9 cellular contexts compared by ENCODE assay signal in the genomic region with DNA sequence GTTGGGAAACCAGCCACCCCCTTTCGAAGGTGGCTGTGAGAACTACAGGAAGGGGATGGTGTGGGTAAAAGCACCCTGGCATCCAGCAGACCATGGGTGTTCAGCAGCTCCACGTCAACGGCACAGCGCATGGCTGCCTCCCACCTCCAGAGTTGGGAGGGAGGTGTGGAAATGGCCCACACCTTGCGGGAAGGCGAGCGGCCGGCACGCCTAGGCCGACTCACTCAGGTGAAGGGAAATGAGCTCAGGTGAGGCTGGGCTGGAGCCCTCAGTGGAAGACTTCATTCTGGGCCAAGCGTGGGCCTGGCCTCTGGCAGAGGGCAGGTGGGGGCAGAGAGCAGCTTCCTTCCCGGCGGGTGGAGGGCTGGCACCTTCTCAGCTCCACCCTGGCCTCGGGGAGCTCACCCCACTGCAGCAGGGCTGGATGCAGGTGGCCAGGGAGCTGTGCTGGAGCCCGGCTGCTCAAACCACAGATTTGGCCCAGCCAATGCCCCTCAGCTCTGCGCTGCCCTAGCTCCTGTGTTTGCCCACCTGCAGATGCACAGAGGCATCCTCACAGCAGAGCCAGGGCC.
DNase-seq lines count a peak whose midpoint lies in the region; ATAC-seq and FAIRE-seq lines count a peak whose summit lies in the region.
"Had no signal": no experiment of that assay in that cellular context is flagged by ENCODE, and none has a peak within 500 bp of the region (broad histone marks: within the 10 kb centered on the region; RNA-seq: fewer than 3 reads in every experiment).

No MANE protein-coding gene starts in this region.

- peaks cover 2% of the 10 kb centered on the region for H3K9me3 Mint-ChIP-seq in activated naive CD4-positive, alpha-beta T cell treated with anti-CD3 and anti-CD28 coated beads, Interleukin-2, amount 10 ng/mL, durations not matched to agents 7 days and 5 days

- peak overlapping the region; percentile 85 for H3K4me3 Mint-ChIP-seq in activated naive CD4-positive, alpha-beta T cell treated with anti-CD3 and anti-CD28 coated beads, Interleukin-2, amount 10 ng/mL, durations not matched to agents 7 days and 5 days

- peaks cover 2% of the 10 kb centered on the region for H3K36me3 Mint-ChIP-seq in activated naive CD4-positive, alpha-beta T cell treated with anti-CD3 and anti-CD28 coated beads, Interleukin-2, amount 10 ng/mL, durations not matched to agents 7 days and 5 days

- no peaks in the 10 kb centered on the region for H3K36me3 ChIP-seq in mucosa of stomach (ENCODE audit: control insufficient read depth, insufficient read depth, low read length)

- peaks cover 74% of the 10 kb centered on the region for H3K4me1 Mint-ChIP-seq in activated naive CD4-positive, alpha-beta T cell treated with anti-CD3 and anti-CD28 coated beads, Interleukin-2, amount 10 ng/mL, durations not matched to agents 7 days and 5 days

- no peak for DNase-seq in GM19239 (ENCODE audit: insufficient read length, low spot score)
- peak; percentile 58 for DNase-seq in activated naive CD4-positive, alpha-beta T cell treated with anti-CD3 and anti-CD28 coated beads, Interleukin-2, amount 10 ng/mL, durations not matched to agents 7 days and 5 days
- no peak for DNase-seq in NCI-H524 treated with DMSO at 0.1 percent for 48 hours (lab: John Stamatoyannopoulos, UW)
- no peak for DNase-seq in NCI-H345 (lab: John Stamatoyannopoulos, UW)
- DNase-seq in NCI-H1694 treated with DMSO at 0.1 percent for 48 hours (lab: John Stamatoyannopoulos, UW), result no peak
- DNase-seq in Ammon's horn (ENCODE audit: low spot score), result no peak

- H3K9ac ChIP-seq in mucosa of stomach (ENCODE audit: low read length), result peak overlapping the region; percentile 41

- peak; percentile 11 for ATAC-seq in HG03460 (IDR thresholded peaks at IDR 0.05; ENCODE audit: unreplicated experiment)

- peak; percentile 68 for FAIRE-seq in GM19239 (lab: Jason Lieb, UNC)
- FAIRE-seq: TTC549 had no signal

- no peaks in the 10 kb centered on the region for H3K9me3 ChIP-seq in mucosa of stomach (ENCODE audit: control insufficient read depth, low read length)

- no peaks in the 10 kb centered on the region for H3K27me3 ChIP-seq in mucosa of stomach (ENCODE audit: control insufficient read depth, insufficient read depth, low read length)

- no peaks in the 10 kb centered on the region for H3K27me3 Mint-ChIP-seq in activated naive CD4-positive, alpha-beta T cell treated with anti-CD3 and anti-CD28 coated beads, Interleukin-2, amount 10 ng/mL, durations not matched to agents 7 days and 5 days

- CTCF ChIA-PET in activated naive CD4-positive, alpha-beta T cell treated with anti-CD3 and anti-CD28 coated beads, Interleukin-2, amount 10 ng/mL, durations not matched to agents 7 days and 5 days (lab: Charles Lee), result interaction anchor here (0.9 to 3.3 kb wide), 10 partner anchors 13 to 178 kb away, joined by 3 to 30 read pairs (median 6); no protein-coding TSS in a partner anchor

- H3K4me1 ChIP-seq in mucosa of stomach (ENCODE audit: control insufficient read depth, insufficient read depth, low read length), result peaks cover 24% of the 10 kb centered on the region

- no peak overlapping the region for H3K4me3 ChIP-seq in mucosa of stomach (ENCODE audit: low read length)

- peak overlapping the region; percentile 100 for H3K27ac Mint-ChIP-seq in activated naive CD4-positive, alpha-beta T cell treated with anti-CD3 and anti-CD28 coated beads, Interleukin-2, amount 10 ng/mL, durations not matched to agents 7 days and 5 days
